ENCODE assay signal across 17 cellular contexts in genomic region chr2:45141883-45142866, GRCh38.
DNase-seq lines count a peak whose midpoint lies in the region; ATAC-seq and TF ChIP-seq lines count a peak whose summit lies in the region.
"Had no signal": no experiment of that assay in that cellular context is flagged by ENCODE, and none has a peak within 500 bp of the region (broad histone marks: within the 10 kb centered on the region; RNA-seq: fewer than 3 reads in every experiment).

No MANE protein-coding gene starts in this region.

- ATAC-seq in GM18861 (IDR thresholded peaks at IDR 0.05; ENCODE audit: unreplicated experiment) = peak; percentile 82
- ATAC-seq in GM21390 (IDR thresholded peaks at IDR 0.05; ENCODE audit: unreplicated experiment) = peak; percentile 53
- peak; percentile 81 for ATAC-seq in HG03066 (IDR thresholded peaks at IDR 0.05; ENCODE audit: low read depth, unreplicated experiment)
- no peak for ATAC-seq in WTC11
- no peak for ATAC-seq in right lobe of liver
- no peak for ATAC-seq in activated CD8-positive, alpha-beta T cell treated with anti-CD3 and anti-CD28 coated beads for 36 hours
- no peak for ATAC-seq in T-helper 17 cell
- ATAC-seq: natural killer cell treated with Interleukin-12 subunit alpha and Interleukin-12 subunit beta and Interleukin-15 and Interleukin-18, amount 100 ng/mL, for 72 hours had no signal

- no peak for TF ChIP-seq POLR2A in right lobe of liver (IDR thresholded peaks at IDR 0.05)

- H3K4me3 ChIP-seq in right lobe of liver = no peak overlapping the region
- H3K4me3 ChIP-seq: transverse colon had no signal

- POLR2A ChIA-PET in WTC11 (lab: Charles Lee) = no interaction called here
- POLR2A ChIA-PET in activated CD8-positive, alpha-beta T cell treated with anti-CD3 and anti-CD28 coated beads for 36 hours (lab: Charles Lee) = no interaction called here

- H3K27me3 Mint-ChIP-seq in WTC11 (ENCODE audit: low read depth) (no peaks in the 10 kb centered on the region), T-helper 17 cell (peaks cover 66% of the 10 kb centered on the region)
- peaks cover 38% of the 10 kb centered on the region for H3K27me3 Mint-ChIP-seq in activated CD8-positive, alpha-beta T cell treated with anti-CD3 and anti-CD28 coated beads for 36 hours

- H3K4me3 Mint-ChIP-seq in WTC11 = no peak overlapping the region
- H3K4me3 Mint-ChIP-seq in activated CD8-positive, alpha-beta T cell treated with anti-CD3 and anti-CD28 coated beads for 36 hours = no peak overlapping the region
- H3K4me3 Mint-ChIP-seq in T-helper 17 cell = no peak overlapping the region
- H3K4me3 Mint-ChIP-seq: B cell; memory B cell; natural killer cell treated with Interleukin-12 subunit alpha and Interleukin-12 subunit beta and Interleukin-15 and Interleukin-18, amount 100 ng/mL, for 72 hours had no signal

- H3K27me3 ChIP-seq in right lobe of liver = no peaks in the 10 kb centered on the region

- no peaks in the 10 kb centered on the region for H3K36me3 ChIP-seq in right lobe of liver
- H3K36me3 ChIP-seq: transverse colon had no signal

- WGBS in right lobe of liver (ENCODE audit: insufficient coverage, low coverage, low lambda C conversion rate, missing lambda C conversion rate) = 69% methylated on average over 5 of the region's 5 CpGs

- CTCF ChIA-PET in WTC11 (lab: Charles Lee) = no interaction called here
- CTCF ChIA-PET in activated CD8-positive, alpha-beta T cell treated with anti-CD3 and anti-CD28 coated beads for 36 hours (lab: Charles Lee) = no interaction called here

- H3K27ac ChIP-seq in right lobe of liver = no peak overlapping the region
- H3K27ac ChIP-seq: transverse colon had no signal

- H3K9me3 ChIP-seq in right lobe of liver = no peaks in the 10 kb centered on the region
- H3K9me3 ChIP-seq in T-helper 17 cell (ENCODE audit: control insufficient read depth, low read length, poor library complexity, severe bottlenecking) = no peaks in the 10 kb centered on the region
- H3K9me3 ChIP-seq: transverse colon had no signal

- intact Hi-C loops in right lobe of liver (cut with DNase I) = no loop called here
- intact Hi-C loops in activated CD8-positive, alpha-beta T cell treated with anti-CD3 and anti-CD28 coated beads for 36 hours (cut with micrococcal nuclease) = no loop called here

- H3K36me3 Mint-ChIP-seq in WTC11 = no peaks in the 10 kb centered on the region
- H3K36me3 Mint-ChIP-seq in activated CD8-positive, alpha-beta T cell treated with anti-CD3 and anti-CD28 coated beads for 36 hours (ENCODE audit: low read depth) = no peaks in the 10 kb centered on the region
- no peaks in the 10 kb centered on the region for H3K36me3 Mint-ChIP-seq in T-helper 17 cell (ENCODE audit: low read depth)
- H3K36me3 Mint-ChIP-seq: memory B cell had no signal

- 0 out of 2 replicates have a peak, but pooled peaks cover 1% of the 10 kb centered on the region for H3K9me3 Mint-ChIP-seq in WTC11
- H3K9me3 Mint-ChIP-seq in activated CD8-positive, alpha-beta T cell treated with anti-CD3 and anti-CD28 coated beads for 36 hours = no peaks in the 10 kb centered on the region
- H3K9me3 Mint-ChIP-seq: activated T-helper 2 cell treated with anti-CD3 and anti-CD28 coated beads, Interferon-gamma antibody, Interleukin-2, Interleukin-4, amounts not matched to agents 10 μg/mL and 5 μg/mL and 100 μg/mL, durations not matched to agents 14 hours and 24 hours and 36 hours; memory B cell; natural killer cell treated with Interleukin-12 subunit alpha and Interleukin-12 subunit beta and Interleukin-15 and Interleukin-18, amount 100 ng/mL, for 72 hours had no signal

- no peak for TF ChIP-seq CTCF in WTC11 (IDR thresholded peaks at IDR 0.05)
- TF ChIP-seq CTCF in right lobe of liver (IDR thresholded peaks at IDR 0.05) = no peak
- no peak for TF ChIP-seq CTCF in activated CD8-positive, alpha-beta T cell treated with anti-CD3 and anti-CD28 coated beads for 36 hours (IDR thresholded peaks at IDR 0.05)

- no peak for DNase-seq in WTC11 (ENCODE audit: low spot score)
- DNase-seq in right lobe of liver = no peak
- no peak for DNase-seq in islet precursor cell
- no peak for DNase-seq in activated CD8-positive, alpha-beta T cell treated with anti-CD3 and anti-CD28 coated beads for 36 hours
- DNase-seq in T-helper 17 cell = no peak
- DNase-seq: caudate nucleus; effector CD8-positive, alpha-beta T cell; kidney; stimulated activated naive CD4-positive, alpha-beta T cell treated with Interleukin-2 at 50 U/mL for 16 hours; transverse colon had no signal

- peaks cover 17% of the 10 kb centered on the region for H3K4me1 Mint-ChIP-seq in WTC11
- H3K4me1 Mint-ChIP-seq in activated CD8-positive, alpha-beta T cell treated with anti-CD3 and anti-CD28 coated beads for 36 hours (ENCODE audit: low read depth) = no peaks in the 10 kb centered on the region
- no peaks in the 10 kb centered on the region for H3K4me1 Mint-ChIP-seq in T-helper 17 cell
- H3K4me1 Mint-ChIP-seq: memory B cell had no signal

- H3K4me1 ChIP-seq in right lobe of liver = no peaks in the 10 kb centered on the region
- H3K4me1 ChIP-seq: transverse colon had no signal

- H3K27ac Mint-ChIP-seq in WTC11 (no peak overlapping the region), T-helper 17 cell (no peak overlapping the region)
- no peak overlapping the region for H3K27ac Mint-ChIP-seq in activated CD8-positive, alpha-beta T cell treated with anti-CD3 and anti-CD28 coated beads for 36 hours
- H3K27ac Mint-ChIP-seq: activated T-helper 2 cell treated with anti-CD3 and anti-CD28 coated beads, Interferon-gamma antibody, Interleukin-2, Interleukin-4, amounts not matched to agents 10 μg/mL and 5 μg/mL and 100 μg/mL, durations not matched to agents 14 hours and 24 hours and 36 hours; B cell; memory B cell; natural killer cell treated with Interleukin-12 subunit alpha and Interleukin-12 subunit beta and Interleukin-15 and Interleukin-18, amount 100 ng/mL, for 72 hours had no signal

TF ChIP-seq in WTC11, 78 proteins besides CTCF, POLR2A, EP300 and RAD21:
- TF ChIP-seq ZNF423 (CRISPR knock-in tag; IDR thresholded peaks at IDR 0.05) (no peak), ZNF121 (CRISPR knock-in tag; IDR thresholded peaks at IDR 0.05) (peak; percentile 36; the same call in 1 of the 2 replicates)

Comparison
In these comparisons a context has a peak if more than half of its experiments do, and no peak if none do; other contexts are left out.
1. ATAC-seq: peak in GM18861 (single experiment), GM21390 (single experiment) and HG03066 (single experiment); none in WTC11 (single experiment), right lobe of liver (0 of 4), activated CD8-positive, alpha-beta T cell treated with anti-CD3 and anti-CD28 coated beads for 36 hours (single experiment) and T-helper 17 cell (single experiment).